Comparison of ENCODE assay signal across 8 cellular contexts in genomic region chr5:176647030-176647869, GRCh38. TPM values are rescaled to one million over a fixed set of nuclear protein-coding genes. Genes with fewer than 3 reads are reported as not detected.
DNase-seq lines count a peak whose midpoint lies in the region; ATAC-seq and TF ChIP-seq lines count a peak whose summit lies in the region.

Gene TSPAN17 (plus strand): TSS chr5:176647484. CDS start chr5:176647616, 132 bp downstream.

- H3K4me3 Mint-ChIP-seq in activated naive CD8-positive, alpha-beta T cell treated with anti-CD3 and anti-CD28 coated beads, Interleukin-2, amount 10 ng/mL, durations not matched to agents 7 days and 5 days = peak within 1 kb of the TSS; percentile 89

- peak within 1 kb of the TSS; percentile 84 for H3K4me3 ChIP-seq in GM12865 (ENCODE audit: low read depth, low read length)
- H3K4me3 ChIP-seq in SU-DHL-6 (ENCODE audit: insufficient read depth, low read length, poor library complexity, severe bottlenecking) = peak within 1 kb of the TSS; percentile 59
- peak within 1 kb of the TSS; percentile 68 for H3K4me3 ChIP-seq in ovary
- H3K4me3 ChIP-seq in thyroid gland (replicated peaks in 1 of 3) = peak within 1 kb of the TSS; percentile 26 to 89 (median 43)

- no peaks in the 10 kb centered on the region for H3K79me2 ChIP-seq in SU-DHL-6 (ENCODE audit: insufficient read depth, low read length)

- H3K27me3 ChIP-seq in SU-DHL-6 (ENCODE audit: low read length) = no peaks in the 10 kb centered on the region
- no peaks in the 10 kb centered on the region for H3K27me3 ChIP-seq in ovary
- H3K27me3 ChIP-seq in thyroid gland = no peaks in the 10 kb centered on the region

- H3K4me1 Mint-ChIP-seq in activated naive CD8-positive, alpha-beta T cell treated with anti-CD3 and anti-CD28 coated beads, Interleukin-2, amount 10 ng/mL, durations not matched to agents 7 days and 5 days = peaks cover 35% of the 10 kb centered on the region

- H3K27me3 Mint-ChIP-seq in activated naive CD8-positive, alpha-beta T cell treated with anti-CD3 and anti-CD28 coated beads, Interleukin-2, amount 10 ng/mL, durations not matched to agents 7 days and 5 days = no peaks in the 10 kb centered on the region

- H3F3A ChIP-seq in SU-DHL-6 (ENCODE audit: insufficient read depth) = 0 out of 2 replicates have a peak, but pooled peaks cover 4% of the 10 kb centered on the region

- no peaks in the 10 kb centered on the region for H3K9me2 ChIP-seq in SU-DHL-6 (replicated peaks; ENCODE audit: insufficient read depth, low read length)

- WGBS in ovary, 3 donors = 0 to 1% (median 1%) methylated on average over 49 to 64 of the region's 64 CpGs
- 1% methylated on average over 26 of the region's 64 CpGs; no CpG with 5 or more reads in 1 of the 2 donors for WGBS in thyroid gland, 2 donors

- peak; percentile 93 for ATAC-seq in HG02759 (IDR thresholded peaks at IDR 0.05; ENCODE audit: unreplicated experiment)
- ATAC-seq in activated naive CD8-positive, alpha-beta T cell treated with anti-CD3 and anti-CD28 coated beads, Interleukin-2, amount 10 ng/mL, durations not matched to agents 7 days and 5 days (ENCODE audit: low read depth) = peak; percentile 82

- H4K20me1 ChIP-seq in SU-DHL-6 (ENCODE audit: low read depth, low read length) = no peaks in the 10 kb centered on the region

- H2AFZ ChIP-seq in SU-DHL-6 (ENCODE audit: low read depth, low read length, severe bottlenecking) = peak within 1 kb of the TSS; percentile 94

- DNase-seq in GM12865 (ENCODE audit: low read depth) (peak; percentile 99), NCI-H128 (lab: John Stamatoyannopoulos, UW; ENCODE audit: unreplicated experiment) (peak; percentile 94), head of caudate nucleus (peak; percentile 99 to 100 (median 100)), ovary (peak; percentile 100), thyroid gland (peak; percentile 100)
- DNase-seq in activated naive CD8-positive, alpha-beta T cell treated with anti-CD3 and anti-CD28 coated beads, Interleukin-2, amount 10 ng/mL, durations not matched to agents 7 days and 5 days = peak; percentile 99

- H3K36me3 ChIP-seq in SU-DHL-6 (ENCODE audit: low read length) (no peaks in the 10 kb centered on the region), ovary (no peaks in the 10 kb centered on the region), thyroid gland (no peaks in the 10 kb centered on the region)

- H3K9me3 Mint-ChIP-seq in activated naive CD8-positive, alpha-beta T cell treated with anti-CD3 and anti-CD28 coated beads, Interleukin-2, amount 10 ng/mL, durations not matched to agents 7 days and 5 days = no peaks in the 10 kb centered on the region

- TF ChIP-seq EP300 in ovary (IDR thresholded peaks at IDR 0.05) = no peak

- intact Hi-C loops in head of caudate nucleus (cut with DNase I) = no loop called here
- intact Hi-C loops in ovary (cut with DNase I) = loop anchor here in 1 of 4 donors (5.0 kb wide), 1 partner anchor 230 kb away; the partner anchor contains the start of gene CLTB
- intact Hi-C loops in thyroid gland (cut with DNase I) = loop anchor here (10.0 kb wide), 1 partner anchor 202 kb away; the partner anchor contains the start of gene FAF2

- TF ChIP-seq CTCF in GM12865 (IDR thresholded peaks at IDR 0.05; ENCODE audit: insufficient read depth, low read depth, low read length, missing control alignments) = peak; percentile 7
- TF ChIP-seq CTCF in SU-DHL-6 (IDR thresholded peaks at IDR 0.05; ENCODE audit: insufficient read depth, low read length, poor library complexity, severe bottlenecking) = no peak
- no peak for TF ChIP-seq CTCF in ovary (IDR thresholded peaks at IDR 0.05)
- TF ChIP-seq CTCF in thyroid gland (IDR thresholded peaks at IDR 0.05) = peak in 3 of 6 experiments; percentile 18 to 35 (median 27)

- H3K27ac Mint-ChIP-seq in activated naive CD8-positive, alpha-beta T cell treated with anti-CD3 and anti-CD28 coated beads, Interleukin-2, amount 10 ng/mL, durations not matched to agents 7 days and 5 days = peak within 1 kb of the TSS; percentile 86

- no peaks in the 10 kb centered on the region for H3K9me3 ChIP-seq in SU-DHL-6 (ENCODE audit: insufficient read depth, low read length)
- no peaks in the 10 kb centered on the region for H3K9me3 ChIP-seq in ovary
- no peaks in the 10 kb centered on the region for H3K9me3 ChIP-seq in thyroid gland

- peak within 1 kb of the TSS; percentile 62 for H3K9ac ChIP-seq in SU-DHL-6 (ENCODE audit: low read length)

- no peaks in the 10 kb centered on the region for H3K36me3 Mint-ChIP-seq in activated naive CD8-positive, alpha-beta T cell treated with anti-CD3 and anti-CD28 coated beads, Interleukin-2, amount 10 ng/mL, durations not matched to agents 7 days and 5 days

- H3K4me1 ChIP-seq in ovary (ENCODE audit: insufficient read depth) (peaks cover 9% of the 10 kb centered on the region), thyroid gland (peaks cover 12 to 17% of the 10 kb centered on the region in 2 donors)

- peak within 1 kb of the TSS; percentile 82 for H3K4me2 ChIP-seq in SU-DHL-6 (ENCODE audit: low read depth, low read length, poor library complexity, severe bottlenecking)

- POLR2A ChIA-PET in activated naive CD8-positive, alpha-beta T cell treated with anti-CD3 and anti-CD28 coated beads, Interleukin-2, amount 10 ng/mL, durations not matched to agents 7 days and 5 days (lab: Charles Lee) = interaction anchor here (0.6 to 4.1 kb wide), 8 partner anchors 12 to 286 kb away, joined by 3 to 33 read pairs (median 4); partner anchors contain the start of genes EIF4E1B, HIGD2A, NOP16 and RNF44

- TF ChIP-seq POLR2A in ovary (IDR thresholded peaks at IDR 0.05) (peak; percentile 43), thyroid gland (IDR thresholded peaks at IDR 0.05) (peak in 1 of 2 donors; percentile 67)

- H3K27ac ChIP-seq in SU-DHL-6 (ENCODE audit: low read depth, low read length) (no peak within 1 kb of the TSS), ovary (peak within 1 kb of the TSS; percentile 44 to 73), thyroid gland (peak within 1 kb of the TSS in 2 of 3 donors; percentile 43 to 61)

RNA-seq across cellular contexts. Expression of gene TSPAN17, which starts in this region (rescaled TPM):
- total RNA-seq in activated naive CD8-positive, alpha-beta T cell treated with anti-CD3 and anti-CD28 coated beads, Interleukin-2, amount 10 ng/mL, durations not matched to agents 7 days and 5 days = 10 to 100 TPM; 39.6 to 40.7 TPM
- total RNA-seq in ovary (10 to 100 TPM in 5 of 7 donors, 1 to 10 TPM in 2; 7.5 to 19.3 (median 14.9) TPM), thyroid gland (10 to 100 TPM; 18.9 to 24.7 (median 21.0) TPM)
- polyA plus RNA-seq in ovary = 10 to 100 TPM; 14.5 to 28.5 TPM
